8 cellular contexts compared by ENCODE assay signal in the genomic region with DNA sequence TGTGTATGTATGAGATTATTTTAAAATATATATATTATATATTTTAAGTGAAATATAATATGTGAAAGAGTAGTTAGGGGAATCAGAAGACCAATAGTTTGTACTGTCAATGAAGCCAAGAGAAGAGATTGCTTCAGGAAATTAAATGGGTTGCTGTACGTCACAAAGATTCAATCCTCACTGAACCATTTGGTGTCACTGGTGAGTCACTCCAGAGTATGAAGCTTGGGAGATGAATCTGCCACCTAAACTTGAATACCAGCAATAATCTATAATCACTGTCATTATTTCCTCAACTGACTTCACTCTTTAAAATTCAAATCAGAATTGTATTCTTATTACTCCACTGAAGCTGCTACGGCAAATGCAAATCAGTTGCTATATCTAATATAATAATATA. TPM values are rescaled to one million over a fixed set of nuclear protein-coding genes. Genes with fewer than 3 reads are reported as not detected.
DNase-seq lines count a peak whose midpoint lies in the region; ATAC-seq, FAIRE-seq and TF ChIP-seq lines count a peak whose summit lies in the region.

No MANE protein-coding gene starts in this region.

- no peak overlapping the region for H3K4me3 ChIP-seq in epithelial cell of esophagus (ENCODE audit: low read length)

- intact Hi-C loops in activated CD4-positive, alpha-beta T cell treated with anti-CD3 and anti-CD28 coated beads, Interleukin-2, amount 10 ng/mL, durations not matched to agents 24 days and 14 days (cut with micrococcal nuclease), result no loop called here

- peak; percentile 81 for ATAC-seq in GM18867 (IDR thresholded peaks at IDR 0.05; ENCODE audit: unreplicated experiment)
- no peak for ATAC-seq in GM19328 (IDR thresholded peaks at IDR 0.05; ENCODE audit: unreplicated experiment)
- no peak for ATAC-seq in omental fat pad (ENCODE audit: low FRiP score)

- H3K9me3 Mint-ChIP-seq in activated CD4-positive, alpha-beta T cell treated with anti-CD3 and anti-CD28 coated beads, Interleukin-2, amount 10 ng/mL, durations not matched to agents 24 days and 14 days, result no peaks in the 10 kb centered on the region

- no peaks in the 10 kb centered on the region for H3K4me1 Mint-ChIP-seq in activated CD4-positive, alpha-beta T cell treated with anti-CD3 and anti-CD28 coated beads, Interleukin-2, amount 10 ng/mL, durations not matched to agents 24 days and 14 days

- no peak overlapping the region for H3K4me3 Mint-ChIP-seq in activated CD4-positive, alpha-beta T cell treated with anti-CD3 and anti-CD28 coated beads, Interleukin-2, amount 10 ng/mL, durations not matched to agents 24 days and 14 days

- H3K27me3 Mint-ChIP-seq in activated CD4-positive, alpha-beta T cell treated with anti-CD3 and anti-CD28 coated beads, Interleukin-2, amount 10 ng/mL, durations not matched to agents 24 days and 14 days, result no peaks in the 10 kb centered on the region

- H3K27ac Mint-ChIP-seq in activated CD4-positive, alpha-beta T cell treated with anti-CD3 and anti-CD28 coated beads, Interleukin-2, amount 10 ng/mL, durations not matched to agents 24 days and 14 days, result no peak overlapping the region

- FAIRE-seq in A204.1 (lab: Jason Lieb, UNC), result peak; percentile 37

- no peaks in the 10 kb centered on the region for H3K36me3 Mint-ChIP-seq in activated CD4-positive, alpha-beta T cell treated with anti-CD3 and anti-CD28 coated beads, Interleukin-2, amount 10 ng/mL, durations not matched to agents 24 days and 14 days (ENCODE audit: low read depth)

- TF ChIP-seq CTCF in epithelial cell of esophagus (IDR thresholded peaks at IDR 0.05; ENCODE audit: insufficient read depth, low read depth, low read length, missing control alignments) (no peak), omental fat pad (IDR thresholded peaks at IDR 0.05) (no peak)

- DNase-seq in NCI-H460 (ENCODE audit: extremely low read depth, low read depth) (peak; percentile 62), epithelial cell of esophagus (ENCODE audit: low read depth) (peak; percentile 64), omental fat pad (ENCODE audit: low spot score) (no peak)
- no peak for DNase-seq in activated naive CD4-positive, alpha-beta T cell treated with Interleukin-2 at 50 U/mL for 16 hours
- no peak for DNase-seq in activated CD4-positive, alpha-beta T cell treated with anti-CD3 and anti-CD28 coated beads, Interleukin-2, amount 10 ng/mL, durations not matched to agents 24 days and 14 days

RNA-seq across cellular contexts. Expression of a gene that starts 41.9 kb away (rescaled TPM):
- total RNA-seq in NCI-H460 (2014; rRNA removed; shearing (Covaris generic)), result 45.1 and 58.6 TPM in 2 replicates
- 13.2 and 28.1 TPM in 2 replicates for polyA plus RNA-seq in NCI-H460 (2014; cell fraction: nucleus; rRNA removed)
- total RNA-seq in omental fat pad, result 10 to 100 TPM in 1 of 4 donors, 1 to 10 TPM in 3; 6.0 to 13.9 (median 7.1) TPM
- not detected in 2 replicates for total RNA-seq in activated CD4-positive, alpha-beta T cell treated with anti-CD3 and anti-CD28 coated beads, Interleukin-2, amount 10 ng/mL, durations not matched to agents 24 days and 14 days

Comparison
In these comparisons a context has a peak if more than half of its experiments do, and no peak if none do; other contexts are left out.
1. DNase-seq: peak in NCI-H460 (single experiment) and epithelial cell of esophagus (single experiment); none in activated naive CD4-positive, alpha-beta T cell treated with Interleukin-2 at 50 U/mL for 16 hours (single experiment), omental fat pad (single experiment) and activated CD4-positive, alpha-beta T cell treated with anti-CD3 and anti-CD28 coated beads, Interleukin-2, amount 10 ng/mL, durations not matched to agents 24 days and 14 days (single experiment).